1 cellular context compared by ENCODE assay signal in genomic region chr1:180560200-180560867, GRCh38.
TF ChIP-seq lines count a peak whose summit lies in the region.

No MANE protein-coding gene starts in this region.

TF ChIP-seq in HepG2, 621 proteins besides CTCF, POLR2A, EP300 and RAD21 (continued from another document):
- TF ChIP-seq ZBTB40 (IDR thresholded peaks at IDR 0.05) (no peak), ZBTB40 (CRISPR knock-in tag; IDR thresholded peaks at IDR 0.05) (no peak), ZNF143 (CRISPR knock-in tag; IDR thresholded peaks at IDR 0.05) (no peak), ZNF142 (CRISPR knock-in tag; IDR thresholded peaks at IDR 0.05) (no peak), DNMT3B (CRISPR knock-in tag; conservative IDR thresholded peaks at IDR 0.05) (no peak), XBP1 (CRISPR knock-in tag; IDR thresholded peaks at IDR 0.05) (no peak), ZNF784 (CRISPR knock-in tag; IDR thresholded peaks at IDR 0.05; ENCODE audit: borderline replicate concordance) (no peak), TMF1 (CRISPR knock-in tag; IDR thresholded peaks at IDR 0.05; ENCODE audit: low read depth) (no peak), IKZF1 (IDR thresholded peaks at IDR 0.05) (no peak)
